ENCODE assay signal across 16 cellular contexts in genomic region chr17:82493517-82493840, GRCh38. TPM values are rescaled to one million over a fixed set of nuclear protein-coding genes. Genes with fewer than 3 reads are reported as not detected.
DNase-seq lines count a peak whose midpoint lies in the region; ATAC-seq and TF ChIP-seq lines count a peak whose summit lies in the region.
"Had no signal": no experiment of that assay in that cellular context is flagged by ENCODE, and none has a peak within 500 bp of the region (broad histone marks: within the 10 kb centered on the region; RNA-seq: fewer than 3 reads in every experiment).

No MANE protein-coding gene starts in this region.

- BruUV-seq in Caco-2 (replicated peaks; lab: Mats Ljungman, UMichigan) (no TSS peak), IMR-90 (replicated peaks; lab: Mats Ljungman, UMichigan) (no TSS peak)

- H3K4me3 ChIP-seq in Caco-2 (ENCODE audit: low read depth, low read length) (no peak overlapping the region), IMR-90 (ENCODE audit: insufficient read depth, low read depth, low read length) (no peak overlapping the region)
- H3K4me3 ChIP-seq: left lung had no signal

- POLR2A ChIA-PET in Caco-2 (lab: Charles Lee) (interaction anchor here (0.7 kb wide), 1 partner anchor 15 kb away, joined by 5 read pairs; no protein-coding TSS in a partner anchor), IMR-90 (lab: Charles Lee; ENCODE audit: unreplicated experiment) (no interaction called here)
- POLR2A ChIA-PET in activated CD8-positive, alpha-beta T cell treated with anti-CD3 and anti-CD28 coated beads for 36 hours (lab: Charles Lee), result interaction anchor here (0.5 to 0.8 kb wide), 2 partner anchors 28 to 99 kb away, joined by 3 read pairs; no protein-coding TSS in a partner anchor

- no peak overlapping the region for H3K18ac ChIP-seq in IMR-90 (ENCODE audit: low read depth, low read length)

- 0 out of 2 replicates have a peak overlapping the region, but pooled peaks have one; percentile 65 for H3K14ac ChIP-seq in IMR-90 (replicated peaks; ENCODE audit: low read depth, low read length)

- H3K36me3 ChIP-seq in Caco-2 (ENCODE audit: control insufficient read depth, insufficient read depth, low read length), result no peaks in the 10 kb centered on the region
- H3K36me3 ChIP-seq in IMR-90 (ENCODE audit: control insufficient read depth, insufficient read depth, low read length), result peaks cover 5% of the 10 kb centered on the region; the same call in 1 of the 2 replicates
- H3K36me3 ChIP-seq: brain microvascular endothelial cell had no signal

- H3K9me3 ChIP-seq in Caco-2 (no peaks in the 10 kb centered on the region), IMR-90 (ENCODE audit: control insufficient read depth, insufficient read depth, low read length) (no peaks in the 10 kb centered on the region)
- H3K9me3 ChIP-seq: left lung had no signal

- peaks cover 8% of the 10 kb centered on the region for H3K9me1 ChIP-seq in IMR-90 (ENCODE audit: insufficient read depth, low read length)

- peaks cover 0 to 5% of the 10 kb centered on the region in 2 experiments; a peak in 1 of 4 replicates for H3K79me1 ChIP-seq in IMR-90 (ENCODE audit: low read depth in 1 of 2, low read length in 2 of 2)

- H2AK9ac ChIP-seq in IMR-90 (replicated peaks; ENCODE audit: low read depth, low read length, poor library complexity), result no peak overlapping the region

- TF ChIP-seq POLR2A in IMR-90 (IDR thresholded peaks at IDR 0.05; ENCODE audit: low read depth, low read length), result no peak

- no peak overlapping the region for H2BK5ac ChIP-seq in IMR-90 (ENCODE audit: low read depth, low read length, poor library complexity, severe bottlenecking)

- dilution Hi-C loops in IMR-90 (cut with HindIII; ENCODE audit: low sequenced_read_pairs, unreplicated experiment), result no loop called here

- no peak for DNase-seq in Caco-2
- DNase-seq in IMR-90, result no peak
- peak; percentile 28 for DNase-seq in astrocyte of the hippocampus (ENCODE audit: low read depth, low spot score)
- DNase-seq in natural killer cell treated with Interleukin-12 subunit alpha and Interleukin-12 subunit beta and Interleukin-15 and Interleukin-18, amount 100 ng/mL, for 72 hours (ENCODE audit: low spot score), result no peak
- no peak for DNase-seq in amygdala (lab: John Stamatoyannopoulos, UW)
- no peak for DNase-seq in activated CD8-positive, alpha-beta T cell treated with anti-CD3 and anti-CD28 coated beads for 36 hours
- no peak for DNase-seq in NCI-H524 treated with DMSO at 0.1 percent for 48 hours (lab: John Stamatoyannopoulos, UW)
- no peak for DNase-seq in activated CD4-positive, alpha-beta T cell treated with anti-CD3 and anti-CD28 coated beads for 48 hours
- DNase-seq: activated CD4-positive, alpha-beta T cell treated with anti-CD3 and anti-CD28 coated beads for 36 hours; GF-D8; left lung; NCI-H1105 treated with DMSO at 0.1 percent for 48 hours; stimulated activated CD4-positive, alpha-beta T cell treated with anti-CD3 and anti-CD28 coated beads, Interleukin-4, amount 100 ng/mL, for 1 hour; stimulated activated naive B cell treated with anti-CD40 and anti-IgM and Interleukin-4, amounts not matched to agents 10 μg/mL and 1 μg/mL and 100 μg/mL, for 72 hours had no signal

- H3K9ac ChIP-seq in IMR-90 (ENCODE audit: low read depth, low read length), result no peak overlapping the region

- no peaks in the 10 kb centered on the region for H3K9me3 Mint-ChIP-seq in Caco-2 (ENCODE audit: unreplicated experiment)
- H3K9me3 Mint-ChIP-seq in natural killer cell treated with Interleukin-12 subunit alpha and Interleukin-12 subunit beta and Interleukin-15 and Interleukin-18, amount 100 ng/mL, for 72 hours, result no peaks in the 10 kb centered on the region
- H3K9me3 Mint-ChIP-seq in activated CD8-positive, alpha-beta T cell treated with anti-CD3 and anti-CD28 coated beads for 36 hours, result no peaks in the 10 kb centered on the region
- H3K9me3 Mint-ChIP-seq: naive thymus-derived CD8-positive, alpha-beta T cell; stimulated activated naive B cell treated with anti-CD40 and anti-IgM and Interleukin-4, amounts not matched to agents 10 μg/mL and 1 μg/mL and 100 μg/mL, for 72 hours had no signal

- no peak overlapping the region for H2BK15ac ChIP-seq in IMR-90 (ENCODE audit: low read depth, low read length)

- peak overlapping the region; percentile 34 for H2AFZ ChIP-seq in IMR-90 (replicated peaks; ENCODE audit: low read length, poor library complexity)

- H2AK5ac ChIP-seq in IMR-90 (ENCODE audit: low read depth, low read length), result peak overlapping the region; percentile 59

- H3K4me2 ChIP-seq in IMR-90 (ENCODE audit: low read depth, low read length), result no peak overlapping the region

- H3K27ac Mint-ChIP-seq in Caco-2 (ENCODE audit: unreplicated experiment), result peak overlapping the region; percentile 93
- H3K27ac Mint-ChIP-seq in natural killer cell treated with Interleukin-12 subunit alpha and Interleukin-12 subunit beta and Interleukin-15 and Interleukin-18, amount 100 ng/mL, for 72 hours, result peak overlapping the region; percentile 87 to 94
- H3K27ac Mint-ChIP-seq in activated CD8-positive, alpha-beta T cell treated with anti-CD3 and anti-CD28 coated beads for 36 hours, result no peak overlapping the region

- ATAC-seq in IMR-90 (ENCODE audit: low read depth), result no peak
- ATAC-seq in natural killer cell treated with Interleukin-12 subunit alpha and Interleukin-12 subunit beta and Interleukin-15 and Interleukin-18, amount 100 ng/mL, for 72 hours, result no peak
- no peak for ATAC-seq in activated CD8-positive, alpha-beta T cell treated with anti-CD3 and anti-CD28 coated beads for 36 hours
- ATAC-seq: naive thymus-derived CD8-positive, alpha-beta T cell had no signal

- no peak overlapping the region for H4K8ac ChIP-seq in IMR-90 (ENCODE audit: low read depth in 2 of 2, low read length in 2 of 2)

- H3K27ac ChIP-seq in IMR-90 (ENCODE audit: insufficient read depth, low read length), result no peak overlapping the region
- H3K27ac ChIP-seq: brain microvascular endothelial cell had no signal

- no peak overlapping the region for H4K5ac ChIP-seq in IMR-90 (ENCODE audit: low read depth, low read length)

- no peaks in the 10 kb centered on the region for H3K27me3 ChIP-seq in Caco-2 (replicated peaks; ENCODE audit: control insufficient read depth, insufficient read depth, low read length)
- H3K27me3 ChIP-seq in IMR-90 (ENCODE audit: control insufficient read depth, insufficient read depth, low read length), result no peaks in the 10 kb centered on the region
- H3K27me3 ChIP-seq: brain microvascular endothelial cell, left lung had no signal

- in situ Hi-C loops in IMR-90 (cut with MboI; ENCODE audit: low sequenced_read_pairs), result no loop called here

- intact Hi-C loops in Caco-2 (cut with micrococcal nuclease; ENCODE audit: unreplicated experiment) (loop anchor here (5.0 kb wide), 1 partner anchor 141 kb away; no protein-coding TSS in a partner anchor), IMR-90 (cut with micrococcal nuclease) (loop anchor here (5.0 kb wide), 1 partner anchor 59 kb away; no protein-coding TSS in a partner anchor)
- intact Hi-C loops in activated CD8-positive, alpha-beta T cell treated with anti-CD3 and anti-CD28 coated beads for 36 hours (cut with micrococcal nuclease), result loop anchor here (10.0 kb wide), 1 partner anchor 61 kb away; no protein-coding TSS in a partner anchor

- CTCF ChIA-PET in Caco-2 (lab: Charles Lee), result interaction anchor here (0.7 to 1.0 kb wide), 3 partner anchors 43 to 710 kb away, joined by 3 to 6 read pairs (median 3); no protein-coding TSS in a partner anchor
- CTCF ChIA-PET in IMR-90 (lab: Yijun Ruan, JAX), result no interaction called here
- CTCF ChIA-PET in activated CD8-positive, alpha-beta T cell treated with anti-CD3 and anti-CD28 coated beads for 36 hours (lab: Charles Lee), result interaction anchor here (1.0 to 1.2 kb wide), 2 partner anchors 9 to 463 kb away, joined by 3 read pairs; no protein-coding TSS in a partner anchor

- no CpG with 5 or more reads among the region's 7 CpGs for WGBS in IMR-90 (ENCODE audit: extremely low coverage in 2 of 2, insufficient read length in 1 of 2), 2 experiments

- no peak overlapping the region for H4K91ac ChIP-seq in IMR-90 (ENCODE audit: insufficient read depth, low read depth, low read length)

- H4K20me1 ChIP-seq in IMR-90 (ENCODE audit: insufficient read depth, low read length), result peaks cover 12% of the 10 kb centered on the region; the same call in 1 of the 2 replicates

- H3K23ac ChIP-seq in IMR-90 (ENCODE audit: low read depth, low read length), result no peak overlapping the region

- H2BK120ac ChIP-seq in IMR-90 (ENCODE audit: low read depth, low read length), result peak overlapping the region; percentile 16; the same call in 1 of the 2 replicates

- H3K27me3 Mint-ChIP-seq in Caco-2 (ENCODE audit: insufficient read depth, unreplicated experiment), result peaks cover 4% of the 10 kb centered on the region
- no peaks in the 10 kb centered on the region for H3K27me3 Mint-ChIP-seq in natural killer cell treated with Interleukin-12 subunit alpha and Interleukin-12 subunit beta and Interleukin-15 and Interleukin-18, amount 100 ng/mL, for 72 hours
- H3K27me3 Mint-ChIP-seq in activated CD8-positive, alpha-beta T cell treated with anti-CD3 and anti-CD28 coated beads for 36 hours, result no peaks in the 10 kb centered on the region
- H3K27me3 Mint-ChIP-seq: activated CD4-positive, alpha-beta T cell treated with anti-CD3 and anti-CD28 coated beads for 36 hours; naive thymus-derived CD8-positive, alpha-beta T cell had no signal

- H3K4me1 Mint-ChIP-seq in Caco-2 (ENCODE audit: low read depth, unreplicated experiment), result peaks cover 12% of the 10 kb centered on the region
- H3K4me1 Mint-ChIP-seq in natural killer cell treated with Interleukin-12 subunit alpha and Interleukin-12 subunit beta and Interleukin-15 and Interleukin-18, amount 100 ng/mL, for 72 hours (ENCODE audit: low read depth in 2 of 2), result peaks cover 19 to 21% of the 10 kb centered on the region in 2 donors
- peaks cover 14% of the 10 kb centered on the region for H3K4me1 Mint-ChIP-seq in activated CD8-positive, alpha-beta T cell treated with anti-CD3 and anti-CD28 coated beads for 36 hours (ENCODE audit: low read depth)

- no peak overlapping the region for H3K56ac ChIP-seq in IMR-90 (ENCODE audit: extremely low read depth, insufficient read depth, low read length)

- peaks cover 19% of the 10 kb centered on the region for H3K4me1 ChIP-seq in Caco-2
- H3K4me1 ChIP-seq in IMR-90 (ENCODE audit: control insufficient read depth, insufficient read depth, low read length), result peaks cover 11% of the 10 kb centered on the region

- TF ChIP-seq CTCF in Caco-2 (IDR thresholded peaks at IDR 0.05; ENCODE audit: insufficient read depth in 1 of 2, low read depth in 1 of 2, low read length in 1 of 2, severe bottlenecking in 1 of 2, unreplicated experiment in 1 of 2) (no peak), IMR-90 (conservative IDR thresholded peaks at IDR 0.05; ENCODE audit: low read depth, low read length) (no peak)
- no peak for TF ChIP-seq CTCF in activated CD8-positive, alpha-beta T cell treated with anti-CD3 and anti-CD28 coated beads for 36 hours (IDR thresholded peaks at IDR 0.05)

- H3K36me3 Mint-ChIP-seq in Caco-2 (ENCODE audit: insufficient read depth, unreplicated experiment), result peaks cover 36% of the 10 kb centered on the region
- no peaks in the 10 kb centered on the region for H3K36me3 Mint-ChIP-seq in natural killer cell treated with Interleukin-12 subunit alpha and Interleukin-12 subunit beta and Interleukin-15 and Interleukin-18, amount 100 ng/mL, for 72 hours
- H3K36me3 Mint-ChIP-seq in activated CD8-positive, alpha-beta T cell treated with anti-CD3 and anti-CD28 coated beads for 36 hours (ENCODE audit: low read depth), result no peaks in the 10 kb centered on the region

- H3K4me3 Mint-ChIP-seq in Caco-2 (ENCODE audit: unreplicated experiment), result no peak overlapping the region
- no peak overlapping the region for H3K4me3 Mint-ChIP-seq in natural killer cell treated with Interleukin-12 subunit alpha and Interleukin-12 subunit beta and Interleukin-15 and Interleukin-18, amount 100 ng/mL, for 72 hours
- no peak overlapping the region for H3K4me3 Mint-ChIP-seq in activated CD8-positive, alpha-beta T cell treated with anti-CD3 and anti-CD28 coated beads for 36 hours

- H3K4ac ChIP-seq in IMR-90 (ENCODE audit: low read depth, low read length), result peak overlapping the region; percentile 54; the same call in 1 of the 2 replicates

- H2BK20ac ChIP-seq in IMR-90 (ENCODE audit: low read depth, low read length), result no peak overlapping the region

- no peak for TF ChIP-seq RAD21 in IMR-90 (IDR thresholded peaks at IDR 0.05; ENCODE audit: low read length)

RNA-seq across cellular contexts. Expression of gene FOXK2, which starts 26.1 kb away (rescaled TPM):
- total RNA-seq in Caco-2 (2022) (118 and 124 TPM in 2 replicates), IMR-90 (2012; rRNA removed) (12.5 and 16.1 TPM in 2 replicates)
- 20.0 and 23.9 TPM in 2 replicates for polyA plus RNA-seq in IMR-90 (2012; rRNA removed)
- 9.7 and 19.5 TPM in 2 replicates for polyA plus RNA-seq in IMR-90 (2012; cell fraction: cytosol; rRNA removed)
- 27.6 and 27.9 TPM in 2 replicates for polyA plus RNA-seq in IMR-90 (2012; cell fraction: nucleus; rRNA removed; ENCODE audit: low replicate concordance)
- total RNA-seq in natural killer cell treated with Interleukin-12 subunit alpha and Interleukin-12 subunit beta and Interleukin-15 and Interleukin-18, amount 100 ng/mL, for 72 hours, result 100 to 1,000 TPM in 1 of 2 donors, 10 to 100 TPM in 1; 60.9 to 108 TPM
- 10 to 100 TPM; 55.6 to 59.5 TPM for total RNA-seq in activated CD8-positive, alpha-beta T cell treated with anti-CD3 and anti-CD28 coated beads for 36 hours

RNA-seq across cellular contexts. Expression of gene NARF, which starts 34.9 kb away (rescaled TPM):
- total RNA-seq in Caco-2 (2022) (62.1 and 66.1 TPM in 2 replicates), IMR-90 (2012; rRNA removed) (70.8 and 83.7 TPM in 2 replicates)
- polyA plus RNA-seq in IMR-90 (2012; rRNA removed), result 88.8 and 94.8 TPM in 2 replicates
- 72.3 and 101 TPM in 2 replicates for polyA plus RNA-seq in IMR-90 (2012; cell fraction: cytosol; rRNA removed)
- polyA plus RNA-seq in IMR-90 (2012; cell fraction: nucleus; rRNA removed; ENCODE audit: low replicate concordance), result 89.0 and 135 TPM in 2 replicates
- 100 to 1,000 TPM; 217 to 295 TPM for total RNA-seq in natural killer cell treated with Interleukin-12 subunit alpha and Interleukin-12 subunit beta and Interleukin-15 and Interleukin-18, amount 100 ng/mL, for 72 hours
- total RNA-seq in activated CD8-positive, alpha-beta T cell treated with anti-CD3 and anti-CD28 coated beads for 36 hours, result 10 to 100 TPM; 63.9 to 65.4 TPM

RNA-seq across cellular contexts. Expression of gene CYBC1, which starts 42.9 kb away (rescaled TPM):
- total RNA-seq in Caco-2 (2022), result 99.6 and 99.9 TPM in 2 replicates
- 61.1 and 75.1 TPM in 2 replicates for total RNA-seq in IMR-90 (2012; rRNA removed)
- 76.7 and 89.0 TPM in 2 replicates for polyA plus RNA-seq in IMR-90 (2012; rRNA removed)
- 84.4 and 115 TPM in 2 replicates for polyA plus RNA-seq in IMR-90 (2012; cell fraction: cytosol; rRNA removed)
- 201 and 366 TPM in 2 replicates for polyA plus RNA-seq in IMR-90 (2012; cell fraction: nucleus; rRNA removed; ENCODE audit: low replicate concordance)
- total RNA-seq in natural killer cell treated with Interleukin-12 subunit alpha and Interleukin-12 subunit beta and Interleukin-15 and Interleukin-18, amount 100 ng/mL, for 72 hours, result 100 to 1,000 TPM; 300 to 380 TPM
- total RNA-seq in activated CD8-positive, alpha-beta T cell treated with anti-CD3 and anti-CD28 coated beads for 36 hours, result 100 to 1,000 TPM; 189 to 192 TPM
